In the genomic region with DNA sequence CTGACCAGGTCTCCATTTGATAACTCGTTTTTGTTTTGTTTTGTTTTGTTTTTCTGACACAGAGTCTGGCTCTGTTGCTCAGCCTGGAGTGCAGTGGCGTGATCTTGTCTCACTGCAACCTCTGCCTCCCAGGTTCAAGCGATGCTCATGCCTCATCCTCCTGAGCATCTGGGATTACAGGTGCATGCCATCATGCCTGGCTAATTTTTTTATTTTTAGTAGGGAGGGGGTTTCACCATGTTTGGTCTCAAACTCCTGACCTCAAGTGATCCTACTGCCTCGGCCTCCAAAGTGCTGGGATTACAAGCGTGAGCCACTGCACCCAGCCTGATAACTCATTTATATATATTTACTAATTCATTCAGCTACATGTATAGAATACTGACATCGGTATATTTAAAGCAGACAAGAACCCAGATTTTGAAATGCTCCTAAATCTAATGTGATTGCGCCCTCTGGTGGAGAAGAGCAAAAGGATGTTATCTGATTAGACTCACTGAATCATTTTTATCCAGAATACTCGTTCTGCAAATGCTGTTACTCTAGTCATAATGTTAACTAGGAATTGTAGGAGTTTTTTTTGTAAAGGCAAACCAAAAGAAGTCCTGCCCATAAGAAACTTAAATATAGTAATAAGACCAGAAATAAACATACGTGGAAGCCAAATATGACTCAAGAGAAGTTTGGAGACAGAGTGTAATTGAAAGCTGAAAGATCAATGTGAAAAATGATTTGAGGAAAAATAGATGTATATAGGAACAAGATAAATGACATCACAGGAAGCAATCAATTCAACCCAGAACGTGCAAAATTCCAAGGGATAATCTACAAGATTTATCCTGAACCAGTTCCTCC, we compare ENCODE assay signal across 9 cellular contexts. TPM values are rescaled to one million over a fixed set of nuclear protein-coding genes. Genes with fewer than 3 reads are reported as not detected.
DNase-seq lines count a peak whose midpoint lies in the region; ATAC-seq, FAIRE-seq and TF ChIP-seq lines count a peak whose summit lies in the region.
"Had no signal": no experiment of that assay in that cellular context is flagged by ENCODE, and none has a peak within 500 bp of the region (broad histone marks: within the 10 kb centered on the region; RNA-seq: fewer than 3 reads in every experiment).

No MANE protein-coding gene starts in this region.

- FAIRE-seq in TTC549 (lab: Jason Lieb, UNC) (peak; percentile 63), endothelial cell of umbilical vein (lab: Jason Lieb, UNC) (peak; percentile 91)

- no peak for DNase-seq in right atrium auricular region (ENCODE audit: low spot score)
- no peak for DNase-seq in Right ventricle myocardium superior
- peak; percentile 9 for DNase-seq in NCI-H187 treated with DMSO at 0.1 percent for 48 hours (lab: John Stamatoyannopoulos, UW)
- peak; percentile 60 for DNase-seq in endothelial cell of umbilical vein (ENCODE audit: low read depth, low spot score)

- no peaks in the 10 kb centered on the region for H3F3A ChIP-seq in neural cell (ENCODE audit: insufficient read depth, low read length, poor library complexity, severe bottlenecking)

- H3K4me2 ChIP-seq in endothelial cell of umbilical vein (ENCODE audit: insufficient read depth, low read length) (no peak overlapping the region), neural cell (ENCODE audit: low read length) (no peak overlapping the region)

- POLR2A ChIA-PET in endothelial cell of umbilical vein (lab: Charles Lee): no interaction called here

- H3K27ac ChIP-seq in right atrium auricular region: no peak overlapping the region
- H3K27ac ChIP-seq in endothelial cell of umbilical vein (ENCODE audit: insufficient read depth, low read depth, low read length): no peak overlapping the region
- no peak overlapping the region for H3K27ac ChIP-seq in neural cell (ENCODE audit: low read length)
- H3K27ac ChIP-seq: epithelial cell of prostate had no signal

- H3K4me3 ChIP-seq in right atrium auricular region (no peak overlapping the region), endothelial cell of umbilical vein (replicated peaks in 1 of 3; ENCODE audit: insufficient read depth in 1 of 3, low read depth in 1 of 3, low read length in 3 of 3) (no peak overlapping the region), neural cell (ENCODE audit: low read length) (no peak overlapping the region)

- ATAC-seq in Right ventricle myocardium superior (ENCODE audit: poor library complexity): no peak
- ATAC-seq in HG02678 (IDR thresholded peaks at IDR 0.05; ENCODE audit: unreplicated experiment): no peak
- no peak for ATAC-seq in HG03196 (IDR thresholded peaks at IDR 0.05; ENCODE audit: unreplicated experiment)

- H3K9ac ChIP-seq in endothelial cell of umbilical vein (replicated peaks; ENCODE audit: extremely low read depth, insufficient read depth, low read length) (no peak overlapping the region), neural cell (ENCODE audit: low read length) (no peak overlapping the region)

- peak; percentile 70 to 79 for TF ChIP-seq CTCF in right atrium auricular region (IDR thresholded peaks at IDR 0.05)
- peak; percentile 53 to 57 for TF ChIP-seq CTCF in endothelial cell of umbilical vein (IDR thresholded peaks at IDR 0.05; ENCODE audit: extremely low read depth in 1 of 2, insufficient read depth in 1 of 2, low read depth in 1 of 2, low read length in 2 of 2)
- peak; percentile 83 for TF ChIP-seq CTCF in neural cell (IDR thresholded peaks at IDR 0.05; ENCODE audit: poor library complexity, severe bottlenecking)

- H4K20me1 ChIP-seq in endothelial cell of umbilical vein (replicated peaks; ENCODE audit: control insufficient read depth, extremely low read depth, insufficient read depth, low read length): no peaks in the 10 kb centered on the region
- no peaks in the 10 kb centered on the region for H4K20me1 ChIP-seq in neural cell (ENCODE audit: insufficient read depth)

- CTCF ChIA-PET in endothelial cell of umbilical vein (lab: Charles Lee): interaction anchor here (0.6 to 12.5 kb wide), 32 partner anchors 9 to 1920 kb away, joined by 3 to 393 read pairs (median 4); no protein-coding TSS in a partner anchor

- TF ChIP-seq POLR2A in endothelial cell of umbilical vein (IDR thresholded peaks at IDR 0.05; ENCODE audit: low read depth, low read length): no peak

- dilution Hi-C loops in endothelial cell of umbilical vein (cut with MboI; ENCODE audit: extremely low pct_ligation_motif_present, low sequenced_read_pairs): no loop called here

- peak; percentile 80 for TF ChIP-seq RAD21 in neural cell (conservative IDR thresholded peaks at IDR 0.05)

- intact Hi-C loops in Right ventricle myocardium superior (cut with DNase I): no loop called here
- intact Hi-C loops in endothelial cell of umbilical vein (cut with micrococcal nuclease): loop anchor here (1.0 to 5.0 kb wide), 4 partner anchors 19 to 1472 kb away; no protein-coding TSS in a partner anchor

- no peaks in the 10 kb centered on the region for H3K79me2 ChIP-seq in endothelial cell of umbilical vein (ENCODE audit: control insufficient read depth, insufficient read depth, low read length)
- no peaks in the 10 kb centered on the region for H3K79me2 ChIP-seq in neural cell (replicated peaks; ENCODE audit: insufficient read depth, low read length)

- H2AFZ ChIP-seq in endothelial cell of umbilical vein (ENCODE audit: low read depth, low read length): no peak overlapping the region
- no peak overlapping the region for H2AFZ ChIP-seq in neural cell (ENCODE audit: low read depth, low read length)

- H3K9me1 ChIP-seq in endothelial cell of umbilical vein (replicated peaks; ENCODE audit: control insufficient read depth, extremely low read depth, insufficient read depth, low read length): no peaks in the 10 kb centered on the region

- H3K27me3 ChIP-seq in right atrium auricular region (no peaks in the 10 kb centered on the region), endothelial cell of umbilical vein (ENCODE audit: control insufficient read depth in 2 of 2, insufficient read depth in 2 of 2, low read length in 2 of 2) (peaks cover 17% of the 10 kb centered on the region in 2 experiments), neural cell (ENCODE audit: insufficient read depth, low read depth, low read length) (peaks cover 38% of the 10 kb centered on the region)

- H3K9me3 ChIP-seq in right atrium auricular region (no peaks in the 10 kb centered on the region), endothelial cell of umbilical vein (replicated peaks; ENCODE audit: control insufficient read depth, insufficient read depth, low read length) (no peaks in the 10 kb centered on the region), neural cell (ENCODE audit: low read length) (no peaks in the 10 kb centered on the region)

- no peaks in the 10 kb centered on the region for H3K9me2 ChIP-seq in neural cell (ENCODE audit: insufficient read depth, low read length)

- no peak for TF ChIP-seq EP300 in neural cell (conservative IDR thresholded peaks at IDR 0.05; ENCODE audit: poor library complexity, severe bottlenecking)

- no peaks in the 10 kb centered on the region for H3K36me3 ChIP-seq in right atrium auricular region
- no peaks in the 10 kb centered on the region for H3K36me3 ChIP-seq in endothelial cell of umbilical vein (ENCODE audit: control insufficient read depth in 2 of 2, extremely low read depth in 1 of 2, insufficient read depth in 2 of 2, low read length in 2 of 2)
- H3K36me3 ChIP-seq in neural cell (ENCODE audit: insufficient read depth, low read length): no peaks in the 10 kb centered on the region

- BruUV-seq in endothelial cell of umbilical vein (replicated peaks; lab: Mats Ljungman, UMichigan): no TSS peak

- H3K4me1 ChIP-seq in right atrium auricular region (peaks cover 0 to 49% of the 10 kb centered on the region in 2 donors), endothelial cell of umbilical vein (ENCODE audit: control insufficient read depth, extremely low read depth, insufficient read depth, low read length) (peaks cover 15% of the 10 kb centered on the region)

TF ChIP-seq in endothelial cell of umbilical vein, 7 proteins besides CTCF, POLR2A, EP300 and RAD21 (continues in another document):
- no peak for TF ChIP-seq MAX (IDR thresholded peaks at IDR 0.05; ENCODE audit: insufficient read depth, insufficient read length)

TF ChIP-seq in neural cell, 6 proteins besides CTCF, POLR2A, EP300 and RAD21 (continues in another document):
- TF ChIP-seq SMC3 (conservative IDR thresholded peaks at IDR 0.05; ENCODE audit: poor library complexity): peak; percentile 88

RNA-seq across cellular contexts. Expression of gene COL12A1, which starts 5.3 kb away (rescaled TPM):
- total RNA-seq in right atrium auricular region: 10 to 100 TPM; 28.6 to 29.7 TPM
- 10.7 TPM for total RNA-seq in Right ventricle myocardium superior
- 89.1 and 102 TPM in 2 replicates for total RNA-seq in endothelial cell of umbilical vein
- polyA plus RNA-seq in endothelial cell of umbilical vein: 48.5 and 49.9 TPM in 2 replicates
- 43.4 and 44.0 TPM in 2 replicates for polyA plus RNA-seq in endothelial cell of umbilical vein (2011; cell fraction: cytosol; rRNA removed)
- 75.2 and 88.8 TPM in 2 replicates for polyA plus RNA-seq in endothelial cell of umbilical vein (2011; cell fraction: nucleus; rRNA removed)
- polyA plus RNA-seq in endothelial cell of umbilical vein (2012): 42.2 and 57.9 TPM in 2 replicates
- 216 and 284 TPM in 2 replicates for polyA minus RNA-seq in endothelial cell of umbilical vein
- polyA minus RNA-seq in endothelial cell of umbilical vein (2011; cell fraction: cytosol; rRNA and poly(A)+ RNA removed): 67.7 TPM
- 111 and 183 TPM in 2 replicates for polyA minus RNA-seq in endothelial cell of umbilical vein (2011; cell fraction: nucleus; rRNA and poly(A)+ RNA removed)
- 0.63 and 1.0 TPM in 2 replicates for polyA plus RNA-seq in neural cell
- polyA minus RNA-seq in neural cell: 0.73 and 1.6 TPM in 2 replicates

RNA-seq across cellular contexts. Expression of gene COX7A2, which starts 32.5 kb away (rescaled TPM):
- total RNA-seq in right atrium auricular region (1,000 to 10,000 TPM in 1 of 2 donors, 100 to 1,000 TPM in 1; 647 to 2,028 TPM), Right ventricle myocardium superior (945 TPM), endothelial cell of umbilical vein (426 and 455 TPM in 2 replicates)
- polyA plus RNA-seq in endothelial cell of umbilical vein (193 and 254 TPM in 2 replicates), neural cell (1,352 and 2,909 TPM in 2 replicates)
- polyA plus RNA-seq in endothelial cell of umbilical vein (2011; cell fraction: cytosol; rRNA removed): 190 and 198 TPM in 2 replicates
- polyA plus RNA-seq in endothelial cell of umbilical vein (2011; cell fraction: nucleus; rRNA removed): 93.3 and 104 TPM in 2 replicates
- 421 and 484 TPM in 2 replicates for polyA plus RNA-seq in endothelial cell of umbilical vein (2012)
- polyA minus RNA-seq in endothelial cell of umbilical vein (79.4 and 85.3 TPM in 2 replicates), neural cell (106 and 159 TPM in 2 replicates)
- 54.4 TPM for polyA minus RNA-seq in endothelial cell of umbilical vein (2011; cell fraction: cytosol; rRNA and poly(A)+ RNA removed)
- 24.0 and 27.7 TPM in 2 replicates for polyA minus RNA-seq in endothelial cell of umbilical vein (2011; cell fraction: nucleus; rRNA and poly(A)+ RNA removed)

Comparison
In these comparisons a context has a peak if more than half of its experiments do, and no peak if none do; other contexts are left out.
1. DNase-seq: peak in NCI-H187 treated with DMSO at 0.1 percent for 48 hours (single experiment) and endothelial cell of umbilical vein (single experiment); none in right atrium auricular region (single experiment) and Right ventricle myocardium superior (single experiment).
2. Peak in every context shown above with its lines, with median percentiles within 50 percentile points of each other: CTCF ChIP-seq.